In the genomic region with DNA sequence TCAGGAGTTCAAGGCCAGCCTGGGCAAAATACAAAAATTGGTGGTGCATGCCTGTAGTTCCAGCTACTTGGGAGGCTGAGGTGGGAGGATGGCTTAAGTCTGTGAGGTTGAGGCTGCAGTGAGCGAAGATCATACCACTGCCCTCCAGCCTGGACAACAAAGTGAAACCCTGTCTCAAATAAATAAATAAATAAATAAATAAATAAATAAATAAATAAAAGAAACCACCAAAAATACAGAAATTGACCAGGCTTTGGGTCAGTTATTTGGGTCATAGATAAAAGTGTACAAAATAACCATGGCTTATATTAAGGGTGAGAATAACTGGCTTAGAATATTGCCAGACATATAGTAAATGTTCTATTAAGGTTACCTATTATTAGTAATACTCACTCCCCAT, we compare ENCODE assay signal across 11 cellular contexts.
"Had no signal": no experiment of that assay in that cellular context is flagged by ENCODE, and none has a peak within 500 bp of the region (broad histone marks: within the 10 kb centered on the region; RNA-seq: fewer than 3 reads in every experiment).

No MANE protein-coding gene starts in this region.

- H3K36me3 ChIP-seq: HAP-1 had no signal

- H3K4me3 ChIP-seq: GM23248, GM23338, HAP-1 had no signal

- H3K4me2 ChIP-seq: GM23338 had no signal

- FAIRE-seq: H1, H54 had no signal

- DNase-seq: GM23248, GOT3, H7, H9, HCEC 1CT, HFFc6 had no signal

- H3K27ac ChIP-seq: GM23248 had no signal

- H3K9me3 ChIP-seq: HAP-1 had no signal

- ATAC-seq: GM23338, HCT116 had no signal

- H3K4me1 ChIP-seq: HAP-1 had no signal
